17 cellular contexts compared by ENCODE assay signal in the genomic region with DNA sequence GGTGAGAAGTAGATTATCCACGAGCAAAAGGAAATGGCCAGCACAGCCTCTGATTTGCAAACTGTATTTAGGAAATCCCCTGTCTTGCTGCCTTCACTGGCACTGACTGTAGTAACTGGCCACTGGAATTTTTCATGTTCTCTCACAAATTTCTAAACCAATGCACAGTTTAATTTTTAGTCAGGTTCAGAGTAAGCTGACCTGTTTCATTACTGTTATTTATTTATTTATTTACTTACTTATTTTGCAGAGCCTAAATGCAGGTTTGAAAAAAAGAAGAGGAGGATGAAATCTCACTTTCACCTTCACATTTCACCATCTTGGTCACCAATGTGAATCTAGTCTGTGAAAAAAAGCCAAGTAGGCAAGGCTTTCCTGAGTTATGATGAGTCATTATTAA.
A peak's percentile ranks its signal among the peaks of the same experiment; 100 is the strongest.
DNase-seq lines count a peak whose midpoint lies in the region; ATAC-seq and TF ChIP-seq lines count a peak whose summit lies in the region.
"Had no signal": no experiment of that assay in that cellular context is flagged by ENCODE, and none has a peak within 500 bp of the region (broad histone marks: within the 10 kb centered on the region; RNA-seq: fewer than 3 reads in every experiment).

No MANE protein-coding gene starts in this region.

- TF ChIP-seq CTCF in body of pancreas (IDR thresholded peaks at IDR 0.05) (no peak), transverse colon (IDR thresholded peaks at IDR 0.05) (no peak), nephron progenitor cell (IDR thresholded peaks at IDR 0.05) (no peak)

- no peaks in the 10 kb centered on the region for H3K36me3 Mint-ChIP-seq in nephron progenitor cell (ENCODE audit: low read depth)

- no peak overlapping the region for H3K27ac Mint-ChIP-seq in nephron progenitor cell

- peaks cover 5% of the 10 kb centered on the region for H3K9me3 Mint-ChIP-seq in nephron progenitor cell

- TF ChIP-seq EP300 in transverse colon (IDR thresholded peaks at IDR 0.05; ENCODE audit: low read depth) = no peak

- no peaks in the 10 kb centered on the region for H3K4me1 Mint-ChIP-seq in nephron progenitor cell

- H3K4me3 Mint-ChIP-seq in nephron progenitor cell = no peak overlapping the region

- in situ Hi-C loops in transverse colon (cut with MboI; ENCODE audit: low pct_ligation_motif_present in 1 of 4, low pct_unique_long_range_greater_than_20kb in 1 of 4, low sequenced_read_pairs in 3 of 4) = no loop called here

- H3K27ac ChIP-seq in body of pancreas = no peak overlapping the region
- no peak overlapping the region for H3K27ac ChIP-seq in transverse colon
- H3K27ac ChIP-seq: SJSA1 had no signal

- H3K4me1 ChIP-seq in body of pancreas (no peaks in the 10 kb centered on the region), transverse colon (no peaks in the 10 kb centered on the region)
- H3K4me1 ChIP-seq: SJSA1 had no signal

- no peaks in the 10 kb centered on the region for H3K27me3 ChIP-seq in body of pancreas
- no peaks in the 10 kb centered on the region for H3K27me3 ChIP-seq in transverse colon
- H3K27me3 ChIP-seq: SJSA1 had no signal

- H3K9me3 ChIP-seq in body of pancreas (no peaks in the 10 kb centered on the region), transverse colon (no peaks in the 10 kb centered on the region)
- H3K9me3 ChIP-seq: mucosa of descending colon, SJSA1 had no signal

- H3K36me3 ChIP-seq in body of pancreas (replicated peaks in 1 of 2; ENCODE audit: insufficient read depth in 1 of 2, low read depth in 2 of 2) (no peaks in the 10 kb centered on the region), transverse colon (no peaks in the 10 kb centered on the region)
- H3K36me3 ChIP-seq: SJSA1 had no signal

- H3K27me3 Mint-ChIP-seq in nephron progenitor cell (ENCODE audit: low read depth, poor library complexity) = no peaks in the 10 kb centered on the region

- DNase-seq in body of pancreas = no peak
- no peak for DNase-seq in H4 (ENCODE audit: low spot score)
- DNase-seq in left lobe of liver (ENCODE audit: low spot score) = no peak
- no peak for DNase-seq in transverse colon
- DNase-seq in nephron progenitor cell = no peak
- DNase-seq: activated CD4-positive, CD25-positive, alpha-beta regulatory T cell; activated T-cell treated with anti-CD3 and anti-CD28 coated beads, Interleukin-2, amount 50 U/mL, for 1 hour; amniotic stem cell; dermis blood vessel endothelial cell; mucosa of descending colon; NCI-H526 treated with DMSO at 0.1 percent for 48 hours; posterior cingulate gyrus; stimulated activated CD4-positive, alpha-beta T cell treated with anti-CD3 and anti-CD28 coated beads, Interleukin-4, amount 100 ng/mL, for 4 hours had no signal

- ATAC-seq in GM18867 (IDR thresholded peaks at IDR 0.05; ENCODE audit: unreplicated experiment) = peak; percentile 68
- peak; percentile 69 for ATAC-seq in GM21619 (IDR thresholded peaks at IDR 0.05; ENCODE audit: unreplicated experiment)
- peak; percentile 49 for ATAC-seq in HG03060 (IDR thresholded peaks at IDR 0.05; ENCODE audit: low read depth, unreplicated experiment)
- peak; percentile 21 for ATAC-seq in body of pancreas
- ATAC-seq in left lobe of liver = no peak
- ATAC-seq: mucosa of descending colon had no signal

- intact Hi-C loops in body of pancreas (cut with DNase I) = no loop called here
- intact Hi-C loops in transverse colon (cut with DNase I; ENCODE audit: low total_unique reads) = no loop called here

- TF ChIP-seq POLR2A in body of pancreas (IDR thresholded peaks at IDR 0.05) = no peak
- no peak for TF ChIP-seq POLR2A in transverse colon (IDR thresholded peaks at IDR 0.05)

- H3K4me3 ChIP-seq in body of pancreas (no peak overlapping the region), transverse colon (no peak overlapping the region)
- H3K4me3 ChIP-seq: mucosa of descending colon, SJSA1 had no signal

- 29 to 31% methylated on average over 1 of the region's 1 CpG for WGBS in body of pancreas, 2 donors
- WGBS in transverse colon (ENCODE audit: low coverage in 1 of 2), 2 donors = 50% methylated on average over 1 of the region's 1 CpG; no CpG with 5 or more reads in 1 of the 2 donors
